In the genomic region with DNA sequence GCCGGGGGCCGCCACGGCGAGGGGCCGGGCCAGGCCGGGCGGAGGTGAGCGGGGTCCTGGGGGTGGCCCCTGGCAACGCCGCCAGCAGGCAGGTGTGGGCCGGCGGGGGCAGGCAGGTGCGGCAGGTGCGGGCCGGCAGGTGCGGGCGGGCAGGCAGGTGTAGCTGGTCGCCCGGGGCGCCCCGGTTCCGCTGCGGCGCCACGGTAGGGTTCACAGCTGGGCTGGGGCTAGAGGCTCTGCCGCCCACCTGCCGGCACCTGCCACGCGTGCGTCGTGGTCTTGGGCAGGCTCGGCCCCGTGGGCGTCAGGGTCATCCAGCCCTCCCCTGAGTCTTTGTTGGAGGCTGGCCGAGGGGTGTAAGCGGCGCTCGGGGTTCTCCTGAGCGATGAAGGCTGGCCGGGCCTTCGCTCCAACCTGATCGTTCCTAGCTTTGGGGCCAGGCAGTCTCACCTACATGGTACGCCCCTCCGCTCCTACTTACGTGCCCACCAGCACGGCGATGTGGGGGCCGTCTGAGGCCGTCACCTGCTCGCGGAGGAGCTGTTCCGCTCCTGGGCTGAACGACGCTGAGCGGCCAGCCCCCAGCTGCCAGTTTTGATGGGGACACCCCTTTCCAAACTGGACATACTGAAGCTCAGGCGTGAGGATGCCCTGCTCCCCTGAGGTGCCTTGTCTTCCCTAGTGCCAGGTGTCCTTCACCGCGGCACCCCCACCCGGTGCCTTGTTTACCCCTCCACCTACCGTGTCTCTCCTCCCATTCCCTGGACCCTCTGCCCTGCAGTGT, we compare ENCODE assay signal across 8 cellular contexts. TPM values are rescaled to one million over a fixed set of nuclear protein-coding genes. Genes with fewer than 3 reads are reported as not detected.
DNase-seq lines count a peak whose midpoint lies in the region; ATAC-seq and TF ChIP-seq lines count a peak whose summit lies in the region.

No MANE protein-coding gene starts in this region.

- peak overlapping the region; percentile 86 for H3K4me3 Mint-ChIP-seq in neural progenitor cell

- H3F3A ChIP-seq in PC-3 (ENCODE audit: low read length, unreplicated experiment) = no peaks in the 10 kb centered on the region
- peaks cover 8% of the 10 kb centered on the region for H3F3A ChIP-seq in neural progenitor cell (ENCODE audit: low read depth)

- no peaks in the 10 kb centered on the region for H3K27me3 ChIP-seq in cardiac muscle cell
- H3K27me3 ChIP-seq in PC-3 (ENCODE audit: low read length) = no peaks in the 10 kb centered on the region
- no peaks in the 10 kb centered on the region for H3K27me3 ChIP-seq in ectodermal cell (ENCODE audit: control insufficient read depth, insufficient read depth, low read length, poor library complexity, severe bottlenecking)
- no peaks in the 10 kb centered on the region for H3K27me3 ChIP-seq in neural progenitor cell

- DNase-seq in cardiac muscle cell (ENCODE audit: low read depth in 1 of 2, low spot score in 1 of 2) (peak in 1 of 2 donors; percentile 25), cardiac septum (ENCODE audit: low spot score) (no peak), PC-3 (no peak), neural progenitor cell (ENCODE audit: low spot score) (peak; percentile 53), NCI-H774 (lab: John Stamatoyannopoulos, UW) (no peak), SKM-1 (lab: John Stamatoyannopoulos, UW; ENCODE audit: unreplicated experiment) (no peak)

- POLR2A ChIA-PET in PC-3 (lab: Charles Lee; ENCODE audit: unreplicated experiment) = no interaction called here

- intact Hi-C loops in cardiac septum (cut with DNase I) = loop anchor here (5.0 kb wide), 2 partner anchors 48 to 152 kb away; partner anchors contain the start of gene PPIA
- intact Hi-C loops in PC-3 (cut with micrococcal nuclease) = loop anchor here (1.0 to 5.0 kb wide), 3 partner anchors 14 to 162 kb away; partner anchors contain the start of gene PPIA

- H3K4me3 ChIP-seq in cardiac muscle cell (peak overlapping the region; percentile 97), PC-3 (ENCODE audit: low read length) (peak overlapping the region; percentile 85), ectodermal cell (ENCODE audit: insufficient read depth, low read depth, low read length) (peak overlapping the region; percentile 78), neural progenitor cell (peak overlapping the region; percentile 100)

- WGBS in ectodermal cell, 2 experiments = 2% methylated on average over 60 of the region's 60 CpGs

- ATAC-seq in HG02678 (IDR thresholded peaks at IDR 0.05; ENCODE audit: unreplicated experiment) (peak; percentile 19), PC-3 (peak; percentile 4)

- no peak for TF ChIP-seq CTCF in cardiac muscle cell (IDR thresholded peaks at IDR 0.05; ENCODE audit: low read depth, low read length)
- no peak for TF ChIP-seq CTCF in PC-3 (conservative IDR thresholded peaks at IDR 0.05; ENCODE audit: low read depth, low read length)
- TF ChIP-seq CTCF in neural progenitor cell (IDR thresholded peaks at IDR 0.05) = no peak

- H3K4me1 Mint-ChIP-seq in neural progenitor cell = peaks cover 23% of the 10 kb centered on the region

- H3K27ac Mint-ChIP-seq in neural progenitor cell = no peak overlapping the region

- H4K20me1 ChIP-seq in PC-3 (ENCODE audit: low read length) = peaks cover 15% of the 10 kb centered on the region
- H4K20me1 ChIP-seq in neural progenitor cell (ENCODE audit: low read depth) = peaks cover 35% of the 10 kb centered on the region

- H3K27ac ChIP-seq in cardiac muscle cell (no peak overlapping the region), PC-3 (ENCODE audit: low read length) (peak overlapping the region; percentile 28), ectodermal cell (ENCODE audit: insufficient read depth, low read depth, low read length, poor library complexity, severe bottlenecking) (no peak overlapping the region), neural progenitor cell (no peak overlapping the region)

- H3K27me3 Mint-ChIP-seq in neural progenitor cell (ENCODE audit: insufficient read depth, low read depth) = peaks cover 8% of the 10 kb centered on the region

- no peaks in the 10 kb centered on the region for H3K9me3 ChIP-seq in cardiac muscle cell (ENCODE audit: low read depth)
- H3K9me3 ChIP-seq in PC-3 (ENCODE audit: low read length) = no peaks in the 10 kb centered on the region
- H3K9me3 ChIP-seq in ectodermal cell (ENCODE audit: control insufficient read depth, low read length) = no peaks in the 10 kb centered on the region
- no peaks in the 10 kb centered on the region for H3K9me3 ChIP-seq in neural progenitor cell (ENCODE audit: low read depth)

- H3K4me1 ChIP-seq in cardiac muscle cell (ENCODE audit: low read depth) (peaks cover 13% of the 10 kb centered on the region), PC-3 (ENCODE audit: insufficient read depth, low read length) (peaks cover 24% of the 10 kb centered on the region), ectodermal cell (ENCODE audit: control insufficient read depth, insufficient read depth, low read length) (peaks cover 13% of the 10 kb centered on the region), neural progenitor cell (peaks cover 9% of the 10 kb centered on the region)

- H3K9me2 ChIP-seq in PC-3 (replicated peaks; ENCODE audit: low read length) = no peaks in the 10 kb centered on the region

- peaks cover 8% of the 10 kb centered on the region for H3K36me3 Mint-ChIP-seq in neural progenitor cell

- H3K4me2 ChIP-seq in PC-3 (ENCODE audit: low read length) (peak overlapping the region; percentile 85), neural progenitor cell (peak overlapping the region; percentile 98)

- CTCF ChIA-PET in PC-3 (lab: Charles Lee) = no interaction called here

- H2AFZ ChIP-seq in PC-3 (ENCODE audit: low read length) = no peak overlapping the region
- peak overlapping the region; percentile 50 for H2AFZ ChIP-seq in neural progenitor cell (replicated peaks)

- no peaks in the 10 kb centered on the region for H3K9me3 Mint-ChIP-seq in neural progenitor cell

- H3K79me2 ChIP-seq in PC-3 (ENCODE audit: low read length) = peaks cover 51% of the 10 kb centered on the region
- H3K79me2 ChIP-seq in neural progenitor cell (ENCODE audit: low read depth) = peaks cover 52% of the 10 kb centered on the region

- H3K36me3 ChIP-seq in cardiac muscle cell (no peaks in the 10 kb centered on the region), PC-3 (ENCODE audit: low read depth, low read length) (peaks cover 8% of the 10 kb centered on the region; the same call in 1 of the 2 replicates), ectodermal cell (ENCODE audit: control insufficient read depth, insufficient read depth, low read length) (no peaks in the 10 kb centered on the region), neural progenitor cell (no peaks in the 10 kb centered on the region)

- BruUV-seq in PC-3 (replicated peaks; lab: Mats Ljungman, UMichigan) = no TSS peak

- H3K9ac ChIP-seq in PC-3 (ENCODE audit: low read length) (peak overlapping the region; percentile 89), neural progenitor cell (peak overlapping the region; percentile 69)

RNA-seq across cellular contexts. Expression of gene ZMIZ2, which starts 0.5 kb away (rescaled TPM):
- total RNA-seq in cardiac muscle cell (30.4 and 47.7 TPM in 2 replicates), cardiac septum (62.4 TPM), PC-3 (2014; rRNA removed) (18.3 and 26.6 TPM in 2 replicates), neural progenitor cell (ENCODE audit: low replicate concordance) (7.6 and 19.5 TPM in 2 replicates)
- polyA plus RNA-seq in cardiac muscle cell = 58.9 and 70.2 TPM in 2 replicates
- polyA plus RNA-seq in ectodermal cell (2013, experiment 1 of 4) = 81.3 TPM
- 80.1 TPM for polyA plus RNA-seq in ectodermal cell (2013, experiment 2 of 4)
- polyA plus RNA-seq in ectodermal cell (2013, experiment 3 of 4) = 57.4 TPM
- polyA plus RNA-seq in ectodermal cell (2013, experiment 4 of 4) = 69.0 TPM

RNA-seq across cellular contexts. Expression of gene PPIA, which starts 47.3 kb away (rescaled TPM):
- total RNA-seq in cardiac muscle cell (903 and 1,485 TPM in 2 replicates), cardiac septum (436 TPM), PC-3 (2014; rRNA removed) (3,201 and 4,136 TPM in 2 replicates), neural progenitor cell (ENCODE audit: low replicate concordance) (2,768 and 2,932 TPM in 2 replicates)
- 1,946 and 2,579 TPM in 2 replicates for polyA plus RNA-seq in cardiac muscle cell
- polyA plus RNA-seq in ectodermal cell (2013, experiment 1 of 4) = 2,333 TPM
- polyA plus RNA-seq in ectodermal cell (2013, experiment 2 of 4) = 2,154 TPM
- polyA plus RNA-seq in ectodermal cell (2013, experiment 3 of 4) = 2,166 TPM
- 2,374 TPM for polyA plus RNA-seq in ectodermal cell (2013, experiment 4 of 4)
